Comparison of ENCODE assay signal across 9 cellular contexts in the genomic region with DNA sequence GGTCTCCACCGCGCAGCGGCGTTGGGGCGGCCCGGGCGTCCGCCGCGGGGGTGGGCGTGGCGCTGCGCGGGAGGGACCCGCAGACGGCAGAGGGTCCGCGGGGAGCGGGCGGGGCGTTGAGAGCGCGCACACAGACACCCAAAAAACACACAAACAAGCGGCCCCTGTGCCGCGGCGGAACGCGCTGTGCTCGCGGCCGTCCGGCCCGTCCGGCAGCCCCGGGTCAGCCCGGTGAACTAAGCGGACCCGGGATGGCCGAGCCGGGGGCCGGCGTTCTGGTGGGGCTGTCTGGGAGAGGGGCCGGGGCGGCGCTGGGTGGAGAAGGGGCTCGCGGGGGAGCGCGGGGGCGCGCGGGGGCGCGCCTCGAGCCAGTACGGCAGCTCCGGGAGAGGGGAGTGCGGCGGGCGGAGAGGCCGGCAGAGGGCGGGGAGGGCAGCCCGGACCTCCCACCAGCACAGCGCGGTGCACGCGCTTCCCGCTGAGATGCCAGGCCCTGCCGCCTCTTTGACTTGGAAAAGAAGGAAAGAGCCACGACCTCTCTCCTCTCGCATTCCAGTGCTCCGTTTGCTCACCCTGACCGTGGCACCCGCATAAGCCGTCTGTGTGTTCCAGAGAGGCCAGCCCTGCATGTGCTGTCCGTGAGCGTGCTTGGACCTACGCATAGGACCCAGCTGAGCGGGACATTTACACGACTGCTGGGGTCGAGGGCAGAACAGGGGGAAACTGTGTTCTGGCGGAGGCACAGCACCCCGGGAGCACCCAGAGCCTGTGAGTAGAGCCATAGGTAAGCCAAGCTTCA. TPM values are rescaled to one million over a fixed set of nuclear protein-coding genes. Genes with fewer than 3 reads are reported as not detected.
DNase-seq lines count a peak whose midpoint lies in the region; ATAC-seq and TF ChIP-seq lines count a peak whose summit lies in the region.
"Had no signal": no experiment of that assay in that cellular context is flagged by ENCODE, and none has a peak within 500 bp of the region (broad histone marks: within the 10 kb centered on the region; RNA-seq: fewer than 3 reads in every experiment).

No MANE protein-coding gene starts in this region.

- POLR2A ChIA-PET in HEK293T (lab: Yijun Ruan, JAX), result no interaction called here

- H3K4me1 ChIP-seq in mammary epithelial cell (ENCODE audit: insufficient read depth, low read length), result no peaks in the 10 kb centered on the region

- peaks cover 72% of the 10 kb centered on the region for H3K27me3 Mint-ChIP-seq in stimulated activated memory B cell treated with anti-CD40 and anti-IgM and Interleukin-4, amounts not matched to agents 10 μg/mL and 1 μg/mL and 100 μg/mL, for 72 hours

- in situ Hi-C loops in mammary epithelial cell (cut with MboI; ENCODE audit: low sequenced_read_pairs in 2 of 2), result no loop called here

- ATAC-seq in stimulated activated memory B cell treated with anti-CD40 and anti-IgM and Interleukin-4, amounts not matched to agents 10 μg/mL and 1 μg/mL and 100 μg/mL, for 72 hours, result peak; percentile 35
- ATAC-seq in GM18873 (IDR thresholded peaks at IDR 0.05; ENCODE audit: low FRiP score, unreplicated experiment), result no peak

- peaks cover 3% of the 10 kb centered on the region for H3K9me3 Mint-ChIP-seq in stimulated activated memory B cell treated with anti-CD40 and anti-IgM and Interleukin-4, amounts not matched to agents 10 μg/mL and 1 μg/mL and 100 μg/mL, for 72 hours

- DNase-seq in HEK293T (ENCODE audit: extremely low spot score) (peak; percentile 62), mammary epithelial cell (no peak), iPS-NIHi7 (ENCODE audit: extremely low spot score) (peak; percentile 72), hepatic stellate cell (ENCODE audit: low spot score) (no peak)
- no peak for DNase-seq in activated CD8-positive, alpha-beta memory T cell treated with anti-CD3 and anti-CD28 coated beads, Interleukin-2, amount 50 U/mL, for 48 hours
- no peak for DNase-seq in activated CD4-positive, alpha-beta T cell treated with anti-CD3 and anti-CD28 coated beads for 1 hour
- DNase-seq: NCI-H446 treated with DMSO at 0.1 percent for 48 hours had no signal

- H3K27me3 ChIP-seq in mammary epithelial cell (ENCODE audit: insufficient read depth, low read length), result peaks cover 10% of the 10 kb centered on the region

- 30% methylated on average over 2 of the region's 84 CpGs for WGBS in mammary epithelial cell (ENCODE audit: low coverage, missing lambda C conversion rate)

- no TSS peak for BruUV-seq in mammary epithelial cell (replicated peaks; lab: Mats Ljungman, UMichigan)

- no peaks in the 10 kb centered on the region for H3K4me1 Mint-ChIP-seq in stimulated activated memory B cell treated with anti-CD40 and anti-IgM and Interleukin-4, amounts not matched to agents 10 μg/mL and 1 μg/mL and 100 μg/mL, for 72 hours

- H3K9me3 ChIP-seq in mammary epithelial cell (replicated peaks; ENCODE audit: insufficient read depth, low read length), result no peaks in the 10 kb centered on the region

- H3K27ac ChIP-seq in mammary epithelial cell (ENCODE audit: insufficient read depth, low read depth, low read length), result no peak overlapping the region

- peak overlapping the region; percentile 52 for H2AFZ ChIP-seq in mammary epithelial cell (ENCODE audit: low read depth, low read length)

- no peaks in the 10 kb centered on the region for H3K79me2 ChIP-seq in mammary epithelial cell (ENCODE audit: insufficient read depth, low read length)

- H3K4me3 ChIP-seq in mammary epithelial cell (replicated peaks in 1 of 3; ENCODE audit: insufficient read depth in 1 of 3, low read depth in 2 of 3, low read length in 3 of 3), result peak overlapping the region in 2 of 3 experiments; percentile 2 to 6

- peak overlapping the region; percentile 58 for H3K4me2 ChIP-seq in mammary epithelial cell (ENCODE audit: insufficient read depth, low read depth, low read length)

- no peaks in the 10 kb centered on the region for H3K36me3 Mint-ChIP-seq in stimulated activated memory B cell treated with anti-CD40 and anti-IgM and Interleukin-4, amounts not matched to agents 10 μg/mL and 1 μg/mL and 100 μg/mL, for 72 hours

- no peak overlapping the region for H3K27ac Mint-ChIP-seq in stimulated activated memory B cell treated with anti-CD40 and anti-IgM and Interleukin-4, amounts not matched to agents 10 μg/mL and 1 μg/mL and 100 μg/mL, for 72 hours

- CTCF ChIA-PET in HEK293T (lab: Yijun Ruan, JAX) (no interaction called here), mammary epithelial cell (lab: Charles Lee; ENCODE audit: low non-redundant PET) (no interaction called here)

- no peak for TF ChIP-seq CTCF in mammary epithelial cell (conservative IDR thresholded peaks at IDR 0.05 in 1 of 2, IDR thresholded peaks at IDR 0.05 in 1 of 2; ENCODE audit: extremely low read depth in 1 of 2, insufficient read depth in 1 of 2, low read depth in 1 of 2, low read length in 2 of 2)

- no peak overlapping the region for H3K9ac ChIP-seq in mammary epithelial cell (ENCODE audit: insufficient read depth, low read length)

- no peaks in the 10 kb centered on the region for H4K20me1 ChIP-seq in mammary epithelial cell (ENCODE audit: insufficient read depth, low read length)

- no peaks in the 10 kb centered on the region for H3K36me3 ChIP-seq in mammary epithelial cell (ENCODE audit: insufficient read depth, low read length)

- intact Hi-C loops in mammary epithelial cell (cut with micrococcal nuclease), result no loop called here

- H3K4me3 Mint-ChIP-seq in stimulated activated memory B cell treated with anti-CD40 and anti-IgM and Interleukin-4, amounts not matched to agents 10 μg/mL and 1 μg/mL and 100 μg/mL, for 72 hours, result no peak overlapping the region

- dilution Hi-C loops in mammary epithelial cell (cut with HindIII; ENCODE audit: low sequenced_read_pairs), result no loop called here

TF ChIP-seq in HEK293T, 16 proteins besides CTCF, POLR2A, EP300 and RAD21:
- TF ChIP-seq ELF4 (IDR thresholded peaks at IDR 0.05) (no peak), L3MBTL2 (conservative IDR thresholded peaks at IDR 0.05) (peak; percentile 75)
- TF ChIP-seq, protein P1, sequence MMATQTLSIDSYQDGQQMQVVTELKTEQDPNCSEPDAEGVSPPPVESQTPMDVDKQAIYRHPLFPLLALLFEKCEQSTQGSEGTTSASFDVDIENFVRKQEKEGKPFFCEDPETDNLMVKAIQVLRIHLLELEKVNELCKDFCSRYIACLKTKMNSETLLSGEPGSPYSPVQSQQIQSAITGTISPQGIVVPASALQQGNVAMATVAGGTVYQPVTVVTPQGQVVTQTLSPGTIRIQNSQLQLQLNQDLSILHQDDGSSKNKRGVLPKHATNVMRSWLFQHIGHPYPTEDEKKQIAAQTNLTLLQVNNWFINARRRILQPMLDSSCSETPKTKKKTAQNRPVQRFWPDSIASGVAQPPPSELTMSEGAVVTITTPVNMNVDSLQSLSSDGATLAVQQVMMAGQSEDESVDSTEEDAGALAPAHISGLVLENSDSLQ (IDR thresholded peaks at IDR 0.05), result no peak

RNA-seq across cellular contexts. Expression of gene SLC6A12, which starts 10.3 kb away (rescaled TPM):
- under 1 TPM in 1 of 2 donors, not detected in 1; 0.17 TPM for total RNA-seq in mammary epithelial cell
- polyA plus RNA-seq in mammary epithelial cell, result not detected
- not detected for polyA minus RNA-seq in mammary epithelial cell

RNA-seq across cellular contexts. Expression of gene SLC6A13, which starts 59.0 kb away (rescaled TPM):
- total RNA-seq in mammary epithelial cell, result under 1 TPM; 0.49 to 0.50 TPM
- not detected for polyA plus RNA-seq in mammary epithelial cell
- polyA minus RNA-seq in mammary epithelial cell, result not detected

Comparison
In these comparisons a context has a peak if more than half of its experiments do, and no peak if none do; other contexts are left out.
1. DNase-seq: peak in HEK293T (single experiment) and iPS-NIHi7 (single experiment); none in mammary epithelial cell (single experiment), hepatic stellate cell (single experiment), activated CD8-positive, alpha-beta memory T cell treated with anti-CD3 and anti-CD28 coated beads, Interleukin-2, amount 50 U/mL, for 48 hours (single experiment) and activated CD4-positive, alpha-beta T cell treated with anti-CD3 and anti-CD28 coated beads for 1 hour (single experiment).